14 cellular contexts compared by ENCODE assay signal in the genomic region with DNA sequence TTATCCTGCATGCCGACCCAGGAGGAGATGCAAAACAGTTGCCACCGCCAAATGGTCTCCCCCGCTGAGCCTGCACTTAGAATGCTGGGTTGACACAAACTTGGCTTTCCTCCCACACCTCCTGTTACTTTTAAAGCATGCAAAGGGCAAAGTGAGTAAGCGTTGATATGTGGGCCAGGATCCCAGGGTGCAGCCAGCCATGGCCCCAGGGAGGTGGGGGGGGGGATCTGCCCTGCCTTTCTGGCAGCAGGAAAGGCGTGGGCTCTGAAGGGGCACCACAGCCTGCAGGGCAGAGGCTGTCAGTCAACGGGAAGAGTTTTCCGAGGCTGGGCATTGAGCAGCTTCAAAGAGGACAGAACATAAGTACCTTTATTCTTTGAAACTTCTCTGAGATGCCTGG.
DNase-seq lines count a peak whose midpoint lies in the region; ATAC-seq and TF ChIP-seq lines count a peak whose summit lies in the region.
"Had no signal": no experiment of that assay in that cellular context is flagged by ENCODE, and none has a peak within 500 bp of the region (broad histone marks: within the 10 kb centered on the region; RNA-seq: fewer than 3 reads in every experiment).

No MANE protein-coding gene starts in this region.

- TF ChIP-seq POLR2A in erythroblast (IDR thresholded peaks at IDR 0.05; ENCODE audit: low read length): no peak

- no peak for ATAC-seq in HG02840 (IDR thresholded peaks at IDR 0.05; ENCODE audit: low FRiP score, unreplicated experiment)
- ATAC-seq: GM12878; naive thymus-derived CD8-positive, alpha-beta T cell had no signal

- TF ChIP-seq CTCF in choroid plexus epithelial cell (conservative IDR thresholded peaks at IDR 0.05; ENCODE audit: low read depth, low read length): no peak

- H3K4me3 ChIP-seq in choroid plexus epithelial cell (ENCODE audit: low read depth, low read length): no peak overlapping the region
- H3K4me3 ChIP-seq: GM12878 had no signal

- peak; percentile 38 for DNase-seq in NCI-H2171 treated with DMSO at 0.1 percent for 48 hours (lab: John Stamatoyannopoulos, UW)
- no peak for DNase-seq in NCI-H2171 (lab: John Stamatoyannopoulos, UW)
- peak; percentile 38 for DNase-seq in NCI-H69 (lab: John Stamatoyannopoulos, UW)
- DNase-seq in choroid plexus epithelial cell (ENCODE audit: low read depth): peak; percentile 12
- DNase-seq in renal cortical epithelial cell (ENCODE audit: low read depth): peak; percentile 96
- no peak for DNase-seq in erythroblast (lab: John Stamatoyannopoulos, UW)
- no peak for DNase-seq in NCI-H187 (lab: John Stamatoyannopoulos, UW)
- DNase-seq: activated CD4-positive, alpha-beta memory T cell treated with anti-CD3 and anti-CD28 coated beads for 36 hours; dermis blood vessel endothelial cell; naive thymus-derived CD8-positive, alpha-beta T cell; NK-92 treated with Interleukin-12 subunit alpha and Interleukin-12 subunit beta, amount 100 ng/mL, for 24 hours; SIG-M5 had no signal

Comparison
In these comparisons a context has a peak if more than half of its experiments do, and no peak if none do; other contexts are left out.
1. DNase-seq: peak in NCI-H2171 treated with DMSO at 0.1 percent for 48 hours (single experiment), NCI-H69 (single experiment), choroid plexus epithelial cell (single experiment) and renal cortical epithelial cell (single experiment); none in NCI-H2171 (single experiment), erythroblast (0 of 2) and NCI-H187 (0 of 2).